ENCODE assay signal across 10 cellular contexts in genomic region chrX:45774961-45775360, GRCh38.
DNase-seq lines count a peak whose midpoint lies in the region; ATAC-seq and TF ChIP-seq lines count a peak whose summit lies in the region.
"Had no signal": no experiment of that assay in that cellular context is flagged by ENCODE, and none has a peak within 500 bp of the region (broad histone marks: within the 10 kb centered on the region; RNA-seq: fewer than 3 reads in every experiment).

No MANE protein-coding gene starts in this region.

- CTCF ChIA-PET in PC-9 (lab: Charles Lee): no interaction called here

- BruUV-seq in PC-9 (replicated peaks; lab: Mats Ljungman, UMichigan): no TSS peak

- H3K27me3 ChIP-seq in PC-9 (ENCODE audit: insufficient read depth, low read depth): no peaks in the 10 kb centered on the region
- H3K27me3 ChIP-seq in right lobe of liver: no peaks in the 10 kb centered on the region

- TF ChIP-seq POLR2A in right lobe of liver (IDR thresholded peaks at IDR 0.05): no peak

- H3K9me2 ChIP-seq in PC-9 (ENCODE audit: insufficient read depth): no peaks in the 10 kb centered on the region

- peak; percentile 62 for DNase-seq in GM04503 (ENCODE audit: low read depth)
- no peak for DNase-seq in PC-9
- DNase-seq in dermis blood vessel endothelial cell: peak; percentile 80
- no peak for DNase-seq in sciatic nerve (ENCODE audit: low spot score)
- no peak for DNase-seq in right lobe of liver
- no peak for DNase-seq in DMS114 treated with DMSO at 0.1 percent for 48 hours (lab: John Stamatoyannopoulos, UW; ENCODE audit: unreplicated experiment)
- no peak for DNase-seq in NCI-H2196 treated with DMSO at 0.1 percent for 48 hours (lab: John Stamatoyannopoulos, UW; ENCODE audit: unreplicated experiment)
- DNase-seq: amygdala, left colon had no signal

- POLR2A ChIA-PET in PC-9 (lab: Charles Lee; ENCODE audit: unreplicated experiment): no interaction called here

- no peak for TF ChIP-seq CTCF in PC-9 (conservative IDR thresholded peaks at IDR 0.05)
- no peak for TF ChIP-seq CTCF in right lobe of liver (IDR thresholded peaks at IDR 0.05)

- H3K9me3 ChIP-seq in PC-9 (ENCODE audit: insufficient read depth, low read depth) (no peaks in the 10 kb centered on the region), right lobe of liver (no peaks in the 10 kb centered on the region)

- intact Hi-C loops in PC-9 (cut with micrococcal nuclease; ENCODE audit: unreplicated experiment): no loop called here
- intact Hi-C loops in sciatic nerve (cut with DNase I): no loop called here
- intact Hi-C loops in right lobe of liver (cut with DNase I): no loop called here

- H2AFZ ChIP-seq in PC-9: no peak overlapping the region

- H4K20me1 ChIP-seq in PC-9 (ENCODE audit: insufficient read depth): peaks cover 7% of the 10 kb centered on the region; the same call in 1 of the 2 replicates

- H3K4me3 ChIP-seq in PC-9: no peak overlapping the region
- no peak overlapping the region for H3K4me3 ChIP-seq in right lobe of liver

- peak overlapping the region; percentile 82 for H3K27ac ChIP-seq in PC-9
- no peak overlapping the region for H3K27ac ChIP-seq in right lobe of liver

- H3K36me3 ChIP-seq in PC-9 (ENCODE audit: low read depth) (no peaks in the 10 kb centered on the region), right lobe of liver (no peaks in the 10 kb centered on the region)

- H3K79me2 ChIP-seq in PC-9 (ENCODE audit: low read depth): peaks cover 96% of the 10 kb centered on the region

- WGBS in right lobe of liver (ENCODE audit: insufficient coverage, low coverage, low lambda C conversion rate, missing lambda C conversion rate): 52% methylated on average over 5 of the region's 5 CpGs

- H3K4me2 ChIP-seq in PC-9: peak overlapping the region; percentile 61

- H3K4me1 ChIP-seq in PC-9 (replicated peaks; ENCODE audit: insufficient read depth): peaks cover 56% of the 10 kb centered on the region
- H3K4me1 ChIP-seq in right lobe of liver: no peaks in the 10 kb centered on the region

- ATAC-seq in sciatic nerve (peak; percentile 32), right lobe of liver (no peak), GM19035 (IDR thresholded peaks at IDR 0.05; ENCODE audit: unreplicated experiment) (no peak)
- ATAC-seq: left colon had no signal

- H3F3A ChIP-seq in PC-9 (ENCODE audit: insufficient read depth, low read depth): peaks cover 40% of the 10 kb centered on the region

Comparison
In these comparisons a context has a peak if more than half of its experiments do, and no peak if none do; other contexts are left out.
1. DNase-seq: peak in GM04503 (single experiment) and dermis blood vessel endothelial cell (single experiment); none in PC-9 (0 of 2), sciatic nerve (single experiment), right lobe of liver (0 of 3), DMS114 treated with DMSO at 0.1 percent for 48 hours (single experiment) and NCI-H2196 treated with DMSO at 0.1 percent for 48 hours (single experiment).